29 cellular contexts compared by ENCODE assay signal in the genomic region with DNA sequence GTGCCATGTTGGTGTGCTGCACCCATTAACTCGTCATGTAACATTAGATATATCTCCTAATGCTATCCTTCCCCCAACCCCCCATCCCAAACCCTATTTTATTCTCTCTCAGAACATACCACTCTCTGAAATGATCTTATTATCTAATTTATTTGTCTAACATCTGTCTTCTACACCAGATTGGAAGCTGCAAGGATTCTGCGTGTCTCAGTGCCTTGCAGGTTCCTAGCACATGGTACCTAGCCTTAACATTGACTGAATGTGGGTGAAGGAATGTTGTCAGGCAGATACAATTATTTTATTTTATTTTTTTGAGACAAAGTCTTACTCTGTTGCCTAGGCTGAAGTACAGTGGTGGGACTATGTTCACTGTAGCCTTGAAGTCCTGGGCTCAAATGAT.
"Had no signal": no experiment of that assay in that cellular context is flagged by ENCODE, and none has a peak within 500 bp of the region (broad histone marks: within the 10 kb centered on the region; RNA-seq: fewer than 3 reads in every experiment).

No MANE protein-coding gene starts in this region.

- ATAC-seq: naive thymus-derived CD8-positive, alpha-beta T cell; natural killer cell treated with Interleukin-12 subunit alpha and Interleukin-12 subunit beta and Interleukin-15 and Interleukin-18, amount 100 ng/mL, for 72 hours; psoas muscle; right cardiac atrium; right lobe of liver; stimulated activated effector memory CD8-positive, alpha-beta T cell treated with anti-CD3 and anti-CD28 coated beads, Interleukin-12 subunit alpha, Interleukin-12 subunit beta, amount 100 ng/mL, for 72 hours; stimulated activated naive CD8-positive, alpha-beta T cell treated with anti-CD3 and anti-CD28 coated beads, Interleukin-15, amount 100 ng/mL, for 72 hours; stimulated activated naive CD8-positive, alpha-beta T cell treated with anti-CD3 and anti-CD28 coated beads, Interleukin-15, Interleukin-2, amounts not matched to agents 100 U/mL and 50 U/mL, for 24 hours had no signal

- H3K27me3 Mint-ChIP-seq: naive thymus-derived CD8-positive, alpha-beta T cell; progenitor cell of endocrine pancreas; stimulated activated naive CD8-positive, alpha-beta T cell treated with anti-CD3 and anti-CD28 coated beads, Interleukin-15, amount 100 ng/mL, for 72 hours had no signal

- DNase-seq: naive thymus-derived CD8-positive, alpha-beta T cell; nephron progenitor cell; nucleus accumbens; ovary; posterior cingulate gyrus; psoas muscle; right cardiac atrium; right lobe of liver; sigmoid colon; small intestine; stimulated activated CD4-positive, alpha-beta T cell treated with anti-CD3 and anti-CD28 coated beads, Interleukin-15, amount 100 ng/mL, for 24 hours; stimulated activated CD4-positive, alpha-beta T cell treated with anti-CD3 and anti-CD28 coated beads, Interleukin-2, amount 100 ng/mL, for 24 hours; stimulated activated CD4-positive, alpha-beta T cell treated with anti-CD3 and anti-CD28 coated beads, Interleukin-2, amount 100 ng/mL, for 48 hours; stimulated activated CD4-positive, alpha-beta T cell treated with anti-CD3 and anti-CD28 coated beads, Interleukin-4, amount 100 ng/mL, for 24 hours; stimulated activated naive CD4-positive, alpha-beta T cell; stimulated activated naive CD8-positive, alpha-beta T cell treated with anti-CD3 and anti-CD28 coated beads, Interleukin-15, amount 100 ng/mL, for 72 hours; stimulated activated naive CD8-positive, alpha-beta T cell treated with anti-CD3 and anti-CD28 coated beads, Interleukin-15, Interleukin-2, amounts not matched to agents 100 U/mL and 50 U/mL, for 24 hours; thyroid gland; trophoblast cell; upper lobe of left lung had no signal

- H3K27me3 ChIP-seq: neutrophil, ovary, right lobe of liver, sigmoid colon, thyroid gland, tibial nerve, upper lobe of left lung, vagina had no signal

- H3K4me3 ChIP-seq: ovary, psoas muscle, right lobe of liver, sigmoid colon, thoracic aorta, thyroid gland, tibial nerve, upper lobe of left lung, vagina had no signal

- H3K4me3 Mint-ChIP-seq: naive thymus-derived CD8-positive, alpha-beta T cell; natural killer cell treated with Interleukin-12 subunit alpha and Interleukin-12 subunit beta and Interleukin-15 and Interleukin-18, amount 100 ng/mL, for 72 hours; nephron progenitor cell; neural crest cell; stimulated activated effector memory CD8-positive, alpha-beta T cell treated with anti-CD3 and anti-CD28 coated beads, Interleukin-12 subunit alpha, Interleukin-12 subunit beta, amount 100 ng/mL, for 72 hours; stimulated activated naive CD8-positive, alpha-beta T cell treated with anti-CD3 and anti-CD28 coated beads, Interleukin-15, amount 100 ng/mL, for 72 hours had no signal

- H3K27ac Mint-ChIP-seq: nephron progenitor cell; progenitor cell of endocrine pancreas; stimulated activated effector memory CD8-positive, alpha-beta T cell treated with anti-CD3 and anti-CD28 coated beads, Interleukin-12 subunit alpha, Interleukin-12 subunit beta, amount 100 ng/mL, for 72 hours; stimulated activated naive CD8-positive, alpha-beta T cell treated with anti-CD3 and anti-CD28 coated beads, Interleukin-15, amount 100 ng/mL, for 72 hours had no signal

- H3K27ac ChIP-seq: neutrophil, ovary, parathyroid adenoma, psoas muscle, right lobe of liver, sigmoid colon, thoracic aorta, thyroid gland, tibial nerve, upper lobe of left lung, vagina had no signal

- H3K36me3 ChIP-seq: neutrophil, ovary, right lobe of liver, sigmoid colon, thoracic aorta, thyroid gland, tibial nerve, upper lobe of left lung, vagina had no signal

- H3K9me3 ChIP-seq: neutrophil, ovary, psoas muscle, right lobe of liver, sigmoid colon, thoracic aorta, thyroid gland, tibial nerve, upper lobe of left lung, vagina had no signal

- H3K9me3 Mint-ChIP-seq: naive thymus-derived CD8-positive, alpha-beta T cell; natural killer cell treated with Interleukin-12 subunit alpha and Interleukin-12 subunit beta and Interleukin-15 and Interleukin-18, amount 100 ng/mL, for 72 hours; nephron progenitor cell; neural crest cell; stimulated activated effector memory CD8-positive, alpha-beta T cell treated with anti-CD3 and anti-CD28 coated beads, Interleukin-12 subunit alpha, Interleukin-12 subunit beta, amount 100 ng/mL, for 72 hours; stimulated activated naive CD8-positive, alpha-beta T cell treated with anti-CD3 and anti-CD28 coated beads, Interleukin-15, amount 100 ng/mL, for 72 hours had no signal

- H3K36me3 Mint-ChIP-seq: naive thymus-derived CD8-positive, alpha-beta T cell; natural killer cell treated with Interleukin-12 subunit alpha and Interleukin-12 subunit beta and Interleukin-15 and Interleukin-18, amount 100 ng/mL, for 72 hours; stimulated activated effector memory CD8-positive, alpha-beta T cell treated with anti-CD3 and anti-CD28 coated beads, Interleukin-12 subunit alpha, Interleukin-12 subunit beta, amount 100 ng/mL, for 72 hours had no signal
